ENCODE assay signal across 8 cellular contexts in genomic region chr14:22598099-22598895, GRCh38. TPM values are rescaled to one million over a fixed set of nuclear protein-coding genes. Genes with fewer than 3 reads are reported as not detected.
DNase-seq lines count a peak whose midpoint lies in the region; ATAC-seq and TF ChIP-seq lines count a peak whose summit lies in the region.

ABHD4 (plus strand) TSS chr14:22598300; CDS start chr14:22598307, 7 bp downstream.

- peak within 1 kb of the TSS; percentile 67 to 86 (median 78) for H3K4me3 ChIP-seq in breast epithelium
- H3K4me3 ChIP-seq in iPS-18a (ENCODE audit: low read length), result peak within 1 kb of the TSS; percentile 91
- peak within 1 kb of the TSS; percentile 69 to 81 (median 71) for H3K4me3 ChIP-seq in sigmoid colon

- H3K27me3 ChIP-seq in breast epithelium (no peaks in the 10 kb centered on the region), iPS-18a (ENCODE audit: control insufficient read depth, insufficient read depth, low read length) (no peaks in the 10 kb centered on the region), sigmoid colon (no peaks in the 10 kb centered on the region)

- H3K9me3 ChIP-seq in breast epithelium (no peaks in the 10 kb centered on the region), iPS-18a (ENCODE audit: control insufficient read depth, low read depth, low read length) (no peaks in the 10 kb centered on the region), sigmoid colon (no peaks in the 10 kb centered on the region)

- H3K27ac ChIP-seq in breast epithelium (peak within 1 kb of the TSS; percentile 91 to 95), iPS-18a (ENCODE audit: low read length) (peak within 1 kb of the TSS; percentile 79), sigmoid colon (peak within 1 kb of the TSS; percentile 84 to 93 (median 90))

- WGBS in sigmoid colon, 2 donors, result 1% methylated on average over 49 of the region's 49 CpGs

- H3K36me3 ChIP-seq in breast epithelium, result peaks cover 6% of the 10 kb centered on the region
- peaks cover 24% of the 10 kb centered on the region for H3K36me3 ChIP-seq in iPS-18a (ENCODE audit: control insufficient read depth, low read depth, low read length)
- peaks cover 13 to 18% (median 15%) of the 10 kb centered on the region in 4 donors for H3K36me3 ChIP-seq in sigmoid colon

- TF ChIP-seq POLR2A in breast epithelium (IDR thresholded peaks at IDR 0.05) (peak; percentile 80), sigmoid colon (IDR thresholded peaks at IDR 0.05) (peak; percentile 39 to 76)

- DNase-seq in GDM1 (lab: John Stamatoyannopoulos, UW) (peak; percentile 45), LoVo (ENCODE audit: low spot score) (peak; percentile 69), T-helper 9 cell (peak; percentile 60), breast epithelium (ENCODE audit: low spot score in 2 of 2) (peak; percentile 79 to 87), sigmoid colon (peak; percentile 91)

- TF ChIP-seq CTCF in breast epithelium (IDR thresholded peaks at IDR 0.05), result no peak
- no peak for TF ChIP-seq CTCF in sigmoid colon (IDR thresholded peaks at IDR 0.05)

- no peak for TF ChIP-seq EP300 in sigmoid colon (IDR thresholded peaks at IDR 0.05)

- peak within 1 kb of the TSS; percentile 62 for H3K9ac ChIP-seq in iPS-18a (ENCODE audit: low read length)

- intact Hi-C loops in breast epithelium (cut with DNase I; ENCODE audit: low total_unique reads) (no loop called here), sigmoid colon (cut with DNase I) (loop anchor here (2.0 to 10.0 kb wide), 2 partner anchors 27 to 167 kb away; partner anchors contain the start of gene OXA1L)

- H3K4me1 ChIP-seq in breast epithelium, result peaks cover 0 to 13% of the 10 kb centered on the region in 2 donors
- peaks cover 16% of the 10 kb centered on the region for H3K4me1 ChIP-seq in iPS-18a (ENCODE audit: control insufficient read depth, low read depth, low read length)
- peaks cover 0 to 27% (median 22%) of the 10 kb centered on the region in 4 donors for H3K4me1 ChIP-seq in sigmoid colon

- peak; percentile 74 for ATAC-seq in GM21825 (IDR thresholded peaks at IDR 0.05; ENCODE audit: unreplicated experiment)
- ATAC-seq in GM18519 (IDR thresholded peaks at IDR 0.05; ENCODE audit: low FRiP score, unreplicated experiment), result no peak

RNA-seq across cellular contexts. Expression of gene ABHD4, which starts in this region (rescaled TPM):
- total RNA-seq in breast epithelium (10 to 100 TPM; 22.1 to 41.6 (median 25.2) TPM), sigmoid colon (10 to 100 TPM; 17.4 to 20.4 (median 18.7) TPM)
- 10 to 100 TPM in 2 of 3 donors, 1 to 10 TPM in 1; 9.5 to 18.0 (median 12.3) TPM for polyA plus RNA-seq in sigmoid colon
